Comparison of ENCODE assay signal across 17 cellular contexts in genomic region chr5:127254729-127255284, GRCh38. TPM values are rescaled to one million over a fixed set of nuclear protein-coding genes. Genes with fewer than 3 reads are reported as not detected.
A peak's percentile ranks its signal among the peaks of the same experiment; 100 is the strongest.
DNase-seq lines count a peak whose midpoint lies in the region; ATAC-seq and TF ChIP-seq lines count a peak whose summit lies in the region.
"Had no signal": no experiment of that assay in that cellular context is flagged by ENCODE, and none has a peak within 500 bp of the region (broad histone marks: within the 10 kb centered on the region; RNA-seq: fewer than 3 reads in every experiment).

No MANE protein-coding gene starts in this region.

- no peaks in the 10 kb centered on the region for H3K36me3 ChIP-seq in heart left ventricle
- H3K36me3 ChIP-seq: cardiac muscle cell, WERI-Rb-1 had no signal

- no peaks in the 10 kb centered on the region for H3K4me1 ChIP-seq in heart left ventricle

- no peaks in the 10 kb centered on the region for H3K27me3 ChIP-seq in heart left ventricle
- H3K27me3 ChIP-seq: cardiac muscle cell had no signal

- TF ChIP-seq POLR2A in heart left ventricle (IDR thresholded peaks at IDR 0.05): no peak

- peaks cover 0 to 22% (median 11%) of the 10 kb centered on the region in 12 donors for H3K9me3 ChIP-seq in heart left ventricle

- no peak for TF ChIP-seq CTCF in heart left ventricle (IDR thresholded peaks at IDR 0.05)

- ATAC-seq in heart left ventricle (no peak), HG03139 (IDR thresholded peaks at IDR 0.05; ENCODE audit: unreplicated experiment) (no peak)
- ATAC-seq: left cardiac atrium had no signal

- H3K27ac ChIP-seq in epithelial cell of prostate: peak overlapping the region; percentile 45
- no peak overlapping the region for H3K27ac ChIP-seq in heart left ventricle
- H3K27ac ChIP-seq: cardiac muscle cell, WERI-Rb-1 had no signal

- H3K4me3 ChIP-seq in heart left ventricle: no peak overlapping the region
- H3K4me3 ChIP-seq: cardiac muscle cell had no signal

- DNase-seq in HCEC 1CT (peak; percentile 41), RPMI7951 (ENCODE audit: low read depth) (peak; percentile 95), epithelial cell of prostate (ENCODE audit: low read depth, low spot score) (peak; percentile 75), renal cortical epithelial cell (ENCODE audit: low read depth) (peak; percentile 31), globus pallidus (ENCODE audit: low spot score) (no peak), heart left ventricle (no peak)
- DNase-seq: activated gamma-delta T cell treated with Interleukin-2 at 50 U/mL for 16 hours; effector memory CD4-positive, alpha-beta T cell; head of caudate nucleus; left cardiac atrium; NCI-H1436 treated with DMSO at 0.1 percent for 48 hours; NCI-H510A treated with DMSO at 0.1 percent for 48 hours; WERI-Rb-1 had no signal

- intact Hi-C loops in heart left ventricle (cut with DNase I): no loop called here

- 94 to 98% (median 96%) methylated on average over 3 of the region's 3 CpGs for whole genome bisulfite sequencing in heart left ventricle, 4 donors

RNA-seq across cellular contexts. Expression of gene MEGF10, which starts 35.8 kb away (rescaled TPM):
- total RNA-seq in RPMI7951 (2014; rRNA removed; shearing (Covaris generic)): 9.7 and 13.7 TPM in 2 replicates
- total RNA-seq in renal cortical epithelial cell: 0.10 TPM in 1 of 2 replicates, not detected in the other
- total RNA-seq in heart left ventricle: 1 to 10 TPM in 1 of 9 donors, under 1 TPM in 8; 0.09 to 1.3 (median 0.37) TPM
- under 1 TPM; 0.04 to 0.28 TPM for polyA plus RNA-seq in heart left ventricle
- polyA plus RNA-seq: CD14-positive monocyte, IgD-negative memory B cell had no signal

Comparison
In these comparisons a context has a peak if more than half of its experiments do, and no peak if none do; other contexts are left out.
1. DNase-seq: peak in HCEC 1CT (single experiment), RPMI7951 (single experiment), epithelial cell of prostate (single experiment) and renal cortical epithelial cell (single experiment); none in globus pallidus (single experiment) and heart left ventricle (0 of 5).